20 cellular contexts compared by ENCODE assay signal in genomic region chr3:124669470-124669869, GRCh38.
DNase-seq lines count a peak whose midpoint lies in the region; ATAC-seq, FAIRE-seq and TF ChIP-seq lines count a peak whose summit lies in the region.
"Had no signal": no experiment of that assay in that cellular context is flagged by ENCODE, and none has a peak within 500 bp of the region (broad histone marks: within the 10 kb centered on the region; RNA-seq: fewer than 3 reads in every experiment).

No MANE protein-coding gene starts in this region.

- H3K36me3 ChIP-seq in adrenal gland (replicated peaks in 1 of 2), result peaks cover 0 to 12% of the 10 kb centered on the region in 2 donors
- H3K36me3 ChIP-seq: SJCRH30 had no signal

- peak; percentile 84 to 92 for ATAC-seq in A549
- no peak for ATAC-seq in GM21576 (IDR thresholded peaks at IDR 0.05; ENCODE audit: unreplicated experiment)

- H3K27me3 ChIP-seq in adrenal gland, result no peaks in the 10 kb centered on the region
- H3K27me3 ChIP-seq: SJCRH30 had no signal

- DNase-seq in A549 (ENCODE audit: low read depth in 1 of 2, low spot score in 1 of 2) (peak; percentile 25 to 38), H54 (ENCODE audit: insufficient read length, low spot score) (peak; percentile 22), amniotic epithelial cell (ENCODE audit: low read depth) (peak; percentile 55), hepatic stellate cell (ENCODE audit: low spot score) (peak; percentile 59), urothelium cell line (ENCODE audit: low spot score) (no peak), GDM1 (lab: John Stamatoyannopoulos, UW) (no peak), adrenal gland (no peak)
- DNase-seq: activated CD8-positive, alpha-beta memory T cell treated with anti-CD3 and anti-CD28 coated beads, Interleukin-2, amount 50 U/mL, for 4 hours; activated naive CD4-positive, alpha-beta T cell treated with anti-CD3 and anti-CD28 coated beads for 36 hours; GF-D8; head of caudate nucleus; islet precursor cell; NCI-H1417 treated with DMSO at 0.1 percent for 48 hours; NCI-H345; occipital lobe; SJCRH30; T-helper 9 cell; trophoblast cell had no signal

- CTCF ChIA-PET in A549 (lab: Yijun Ruan, JAX), result interaction anchor here (1.6 to 2.5 kb wide), 3 partner anchors 19 to 109 kb away, joined by 8 to 14 read pairs (median 9); no protein-coding TSS in a partner anchor

- intact Hi-C loops in adrenal gland (cut with DNase I), result no loop called here

- no peak for FAIRE-seq in A549 (lab: Jason Lieb, UNC)
- FAIRE-seq in H54 (lab: Jason Lieb, UNC), result no peak
- FAIRE-seq in urothelium cell line (lab: Jason Lieb, UNC), result no peak

- TF ChIP-seq POLR2A in A549 (IDR thresholded peaks at IDR 0.05; ENCODE audit: low read length), result no peak
- TF ChIP-seq POLR2A in H54 (IDR thresholded peaks at IDR 0.05; ENCODE audit: low read depth, low read length), result no peak
- no peak for TF ChIP-seq POLR2A in adrenal gland (IDR thresholded peaks at IDR 0.05)

- POLR2A ChIA-PET in A549 (lab: Yijun Ruan, JAX), result no interaction called here

- no peak overlapping the region for H3K4me3 ChIP-seq in A549
- no peak overlapping the region for H3K4me3 ChIP-seq in adrenal gland
- H3K4me3 ChIP-seq: SJCRH30 had no signal

- TF ChIP-seq EP300 in A549 (IDR thresholded peaks at IDR 0.05), result no peak

- TF ChIP-seq CTCF in A549 (IDR thresholded peaks at IDR 0.05) (no peak), adrenal gland (IDR thresholded peaks at IDR 0.05) (no peak)

- WGBS in A549 (ENCODE audit: missing lambda C conversion rate), result 3% methylated on average over 3 of the region's 3 CpGs
- 52 to 67% (median 54%) methylated on average over 3 of the region's 3 CpGs for WGBS in adrenal gland, 4 donors

- TF ChIP-seq RAD21 in A549 (conservative IDR thresholded peaks at IDR 0.05 in 1 of 2, IDR thresholded peaks at IDR 0.05 in 1 of 2), result no peak

- peak overlapping the region in 1 of 2 experiments; percentile 35; a peak in 1 of 6 replicates for H3K27ac ChIP-seq in A549
- no peak overlapping the region for H3K27ac ChIP-seq in adrenal gland
- H3K27ac ChIP-seq: KMS-11, SJCRH30 had no signal

- H3K9me3 ChIP-seq in A549 (no peaks in the 10 kb centered on the region), adrenal gland (replicated peaks in 1 of 3) (no peaks in the 10 kb centered on the region)
- H3K9me3 ChIP-seq: SJCRH30 had no signal

- H3K4me2 ChIP-seq in A549, result peak overlapping the region; percentile 51
- H3K4me2 ChIP-seq: KMS-11 had no signal

- peaks cover 28% of the 10 kb centered on the region for H3K4me1 ChIP-seq in A549
- peaks cover 0 to 7% of the 10 kb centered on the region in 2 donors for H3K4me1 ChIP-seq in adrenal gland (replicated peaks in 1 of 2)
- H3K4me1 ChIP-seq: SJCRH30 had no signal

TF ChIP-seq in A549, 52 proteins besides CTCF, POLR2A, EP300 and RAD21:
- no peak for TF ChIP-seq SREBF2 (IDR thresholded peaks at IDR 0.05)
- TF ChIP-seq GATA3 (IDR thresholded peaks at IDR 0.05; ENCODE audit: borderline replicate concordance), result peak; percentile 49; the same call in 1 of the 2 replicates
- no peak for TF ChIP-seq RCOR1 (IDR thresholded peaks at IDR 0.05; ENCODE audit: low read depth, low read length)
- no peak for TF ChIP-seq KDM1A (IDR thresholded peaks at IDR 0.05; ENCODE audit: low read depth)
- peak; percentile 60 for TF ChIP-seq JUNB (IDR thresholded peaks at IDR 0.05)
- TF ChIP-seq FOSL2 (IDR thresholded peaks at IDR 0.05), result peak; percentile 40; the same call in 1 of the 2 replicates
- peak; percentile 59 for TF ChIP-seq FOSL2 (CRISPR knock-in tag; IDR thresholded peaks at IDR 0.05)

Comparison
In these comparisons a context has a peak if more than half of its experiments do, and no peak if none do; other contexts are left out.
1. DNase-seq: peak in A549 (2 of 2), H54 (single experiment), amniotic epithelial cell (single experiment) and hepatic stellate cell (single experiment); none in urothelium cell line (single experiment), GDM1 (single experiment) and adrenal gland (0 of 7).